In the genomic region with DNA sequence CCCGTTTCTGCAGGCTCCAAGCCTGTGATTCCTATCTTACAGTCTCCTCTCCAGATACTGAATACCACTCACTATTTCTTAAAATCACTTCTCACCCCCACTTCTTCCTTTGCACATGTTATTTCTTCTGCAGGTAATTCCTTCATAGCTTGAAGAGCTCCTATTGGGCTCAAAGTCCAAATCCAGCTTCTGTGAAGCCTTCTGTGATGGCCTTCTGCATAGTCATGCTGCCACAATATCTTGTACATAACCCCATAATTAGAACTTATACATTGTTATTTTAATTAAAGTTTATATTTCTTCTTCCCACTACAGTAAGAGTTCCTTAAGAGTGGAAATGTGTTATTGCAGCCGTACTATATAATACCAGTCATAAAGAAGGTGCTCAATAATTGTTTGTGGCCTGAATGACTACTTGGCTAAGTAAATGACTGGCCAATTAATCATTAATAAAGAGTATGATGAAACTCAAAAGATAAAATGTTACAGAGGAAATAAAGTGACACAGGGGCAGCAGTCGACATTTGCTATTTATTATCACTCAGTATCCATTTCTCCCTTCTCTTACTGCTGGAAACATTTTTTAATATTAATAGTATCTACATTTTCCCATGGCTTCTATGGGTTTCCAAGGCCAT, we compare ENCODE assay signal across 28 cellular contexts.
"Had no signal": no experiment of that assay in that cellular context is flagged by ENCODE, and none has a peak within 500 bp of the region (broad histone marks: within the 10 kb centered on the region; RNA-seq: fewer than 3 reads in every experiment).

No MANE protein-coding gene starts in this region.

- H3K9me3 ChIP-seq: heart left ventricle, neutrophil, ovary, sigmoid colon, spleen, suprapubic skin, thoracic aorta, tibial artery, upper lobe of right lung had no signal

- H3K4me3 ChIP-seq: heart left ventricle, left lung, lung, ovary, sigmoid colon, spleen, suprapubic skin, thoracic aorta, tibial artery, upper lobe of right lung had no signal

- H3K36me3 ChIP-seq: heart left ventricle, left lung, neutrophil, ovary, sigmoid colon, spleen, suprapubic skin, thoracic aorta, tibial artery, upper lobe of right lung had no signal

- H3K36me3 Mint-ChIP-seq: mesothelial cell of epicardium; natural killer cell; stimulated activated effector memory CD8-positive, alpha-beta T cell treated with anti-CD3 and anti-CD28 coated beads, Interleukin-12 subunit alpha, Interleukin-12 subunit beta, amount 100 ng/mL, for 72 hours had no signal

- H3K27ac ChIP-seq: heart left ventricle, left lung, neutrophil, ovary, sigmoid colon, spleen, suprapubic skin, thoracic aorta, tibial artery, upper lobe of right lung had no signal

- H3K4me1 Mint-ChIP-seq: naive B cell; natural killer cell; stimulated activated effector memory CD8-positive, alpha-beta T cell treated with anti-CD3 and anti-CD28 coated beads, Interleukin-12 subunit alpha, Interleukin-12 subunit beta, amount 100 ng/mL, for 72 hours had no signal

- H3K4me3 Mint-ChIP-seq: mesothelial cell of epicardium; naive B cell; natural killer cell; stimulated activated effector memory CD8-positive, alpha-beta T cell treated with anti-CD3 and anti-CD28 coated beads, Interleukin-12 subunit alpha, Interleukin-12 subunit beta, amount 100 ng/mL, for 72 hours; stimulated activated naive CD8-positive, alpha-beta T cell treated with anti-CD3 and anti-CD28 coated beads, Interleukin-15, Interleukin-2, amounts not matched to agents 100 ng/mL and 50 ng/mL, for 24 hours had no signal

- H3K27me3 Mint-ChIP-seq: naive B cell; stimulated activated naive CD8-positive, alpha-beta T cell treated with anti-CD3 and anti-CD28 coated beads, Interleukin-15, Interleukin-2, amounts not matched to agents 100 ng/mL and 50 ng/mL, for 24 hours had no signal

- ATAC-seq: heart left ventricle; left cardiac atrium; left lung; natural killer cell; right cardiac atrium; stimulated activated effector memory CD8-positive, alpha-beta T cell treated with anti-CD3 and anti-CD28 coated beads, Interleukin-12 subunit alpha, Interleukin-12 subunit beta, amount 100 ng/mL, for 72 hours; upper lobe of right lung had no signal

- H3K4me1 ChIP-seq: heart left ventricle, left lung, sigmoid colon, spleen, suprapubic skin, tibial artery, upper lobe of right lung had no signal

- FAIRE-seq: small intestine, urothelium cell line had no signal

- DNase-seq: glutamatergic neuron; heart left ventricle; islet precursor cell; left cardiac atrium; left lung; mesendoderm; naive B cell; natural killer cell; ovary; retina; right cardiac atrium; sigmoid colon; small intestine; spleen; stimulated activated CD4-positive, alpha-beta T cell treated with anti-CD3 and anti-CD28 coated beads, Interleukin-4, amount 100 ng/mL, for 24 hours; stimulated activated naive CD4-positive, alpha-beta T cell; tibial artery; trophoblast cell had no signal

- H3K27me3 ChIP-seq: heart left ventricle, left lung, neutrophil, ovary, sigmoid colon, spleen, suprapubic skin, tibial artery, upper lobe of right lung had no signal

- H3K27ac Mint-ChIP-seq: mesothelial cell of epicardium; naive B cell; natural killer cell; progenitor cell of endocrine pancreas; stimulated activated effector memory CD8-positive, alpha-beta T cell treated with anti-CD3 and anti-CD28 coated beads, Interleukin-12 subunit alpha, Interleukin-12 subunit beta, amount 100 ng/mL, for 72 hours; stimulated activated naive CD8-positive, alpha-beta T cell treated with anti-CD3 and anti-CD28 coated beads, Interleukin-15, Interleukin-2, amounts not matched to agents 100 ng/mL and 50 ng/mL, for 24 hours had no signal
